In the genomic region with DNA sequence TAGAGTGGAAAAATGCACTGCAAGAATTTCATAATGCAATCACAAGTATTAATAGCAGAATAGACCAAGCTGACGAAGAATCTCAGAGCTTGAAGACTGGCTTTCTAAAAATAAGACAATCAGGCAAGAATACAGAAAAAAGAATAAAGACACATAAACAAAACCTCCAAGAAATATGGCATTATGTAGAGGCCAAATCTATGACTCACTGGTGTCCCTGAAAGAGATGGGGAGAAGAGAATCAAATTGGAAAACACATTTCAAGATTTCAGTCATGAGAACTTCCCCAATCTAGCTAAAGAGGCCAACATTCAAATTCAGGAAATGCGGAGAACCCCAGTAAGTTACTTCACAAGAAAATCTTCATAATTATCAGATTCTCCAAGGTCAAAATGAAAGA, we compare ENCODE assay signal across 26 cellular contexts.
"Had no signal": no experiment of that assay in that cellular context is flagged by ENCODE, and none has a peak within 500 bp of the region (broad histone marks: within the 10 kb centered on the region; RNA-seq: fewer than 3 reads in every experiment).

No MANE protein-coding gene starts in this region.

- H3K4me1 ChIP-seq: spleen, tibial nerve had no signal

- DNase-seq: activated CD4-positive, alpha-beta T cell treated with anti-CD3 and anti-CD28 coated beads for 48 hours; activated CD4-positive, alpha-beta T cell treated with anti-CD3 and anti-CD28 coated beads, Interleukin-2, amount 50 U/mL, for 48 hours; activated CD4-positive, CD25-positive, alpha-beta regulatory T cell; activated CD8-positive, alpha-beta memory T cell treated with anti-CD3 and anti-CD28 coated beads, Interleukin-2, amount 50 U/mL, for 4 hours; activated gamma-delta T cell; activated naive CD8-positive, alpha-beta T cell treated with anti-CD3 and anti-CD28 coated beads, Interleukin-2, amount 50 U/mL, for 24 hours; activated T-cell treated with anti-CD3 and anti-CD28 coated beads, Interleukin-2, amount 50 U/mL, for 1 hour; anterior cingulate cortex; cerebellar nuclear complex; dorsolateral prefrontal cortex; effector memory CD4-positive, alpha-beta T cell; islet precursor cell; left ventricle myocardium superior; mucosa of descending colon; posterior cingulate gyrus; right cardiac atrium; spleen; stimulated activated naive CD4-positive, alpha-beta T cell treated with Interleukin-2 at 50 U/mL for 16 hours; T-helper 1 cell had no signal

- H3K36me3 Mint-ChIP-seq: activated naive CD4-positive, alpha-beta T cell treated with anti-CD3 and anti-CD28 coated beads, Interleukin-2, amount 50 U/mL, for 24 hours; brain had no signal

- H3K9me3 ChIP-seq: mucosa of descending colon, spleen, tibial nerve had no signal

- ATAC-seq: activated naive CD8-positive, alpha-beta T cell treated with anti-CD3 and anti-CD28 coated beads, Interleukin-2, amount 50 U/mL, for 24 hours; left ventricle myocardium superior; mucosa of descending colon; natural killer cell treated with Interleukin-12 subunit alpha and Interleukin-12 subunit beta and Interleukin-15 and Interleukin-18, amount 100 ng/mL, for 72 hours; right cardiac atrium had no signal

- H3K9me3 Mint-ChIP-seq: activated naive CD4-positive, alpha-beta T cell treated with anti-CD3 and anti-CD28 coated beads, Interleukin-2, amount 50 U/mL, for 24 hours; activated naive CD8-positive, alpha-beta T cell treated with anti-CD3 and anti-CD28 coated beads, Interleukin-2, amount 50 U/mL, for 24 hours; natural killer cell treated with Interleukin-12 subunit alpha and Interleukin-12 subunit beta and Interleukin-15 and Interleukin-18, amount 100 ng/mL, for 72 hours had no signal

- H3K4me3 ChIP-seq: cardiac muscle cell, coronary artery, dorsolateral prefrontal cortex, mucosa of descending colon, spleen, tibial nerve had no signal

- H3K27ac ChIP-seq: cardiac muscle cell, coronary artery, dorsolateral prefrontal cortex, spleen, tibial nerve had no signal

- H3K27me3 Mint-ChIP-seq: activated naive CD4-positive, alpha-beta T cell treated with anti-CD3 and anti-CD28 coated beads, Interleukin-2, amount 50 U/mL, for 24 hours; activated naive CD8-positive, alpha-beta T cell treated with anti-CD3 and anti-CD28 coated beads, Interleukin-2, amount 50 U/mL, for 24 hours; brain had no signal

- H3K4me1 Mint-ChIP-seq: activated naive CD4-positive, alpha-beta T cell treated with anti-CD3 and anti-CD28 coated beads, Interleukin-2, amount 50 U/mL, for 24 hours had no signal

- H3K27ac Mint-ChIP-seq: activated naive CD4-positive, alpha-beta T cell treated with anti-CD3 and anti-CD28 coated beads, Interleukin-2, amount 50 U/mL, for 24 hours; activated naive CD8-positive, alpha-beta T cell treated with anti-CD3 and anti-CD28 coated beads, Interleukin-2, amount 50 U/mL, for 24 hours; activated T-helper 1 cell treated with anti-CD3 and anti-CD28 coated beads, Interleukin-12 subunit alpha, Interleukin-12 subunit beta, Interleukin-2, Interleukin-4 antibody, amounts not matched to agents 30 ng/mL and 10 ng/mL and 1 ng/mL, durations not matched to agents 14 hours and 24 hours and 36 hours; brain; natural killer cell treated with Interleukin-12 subunit alpha and Interleukin-12 subunit beta and Interleukin-15 and Interleukin-18, amount 100 ng/mL, for 72 hours had no signal

- H3K27me3 ChIP-seq: cardiac muscle cell, spleen, tibial nerve had no signal

- H3K4me3 Mint-ChIP-seq: activated naive CD4-positive, alpha-beta T cell treated with anti-CD3 and anti-CD28 coated beads, Interleukin-2, amount 50 U/mL, for 24 hours; activated naive CD8-positive, alpha-beta T cell treated with anti-CD3 and anti-CD28 coated beads, Interleukin-2, amount 50 U/mL, for 24 hours; activated T-helper 1 cell treated with anti-CD3 and anti-CD28 coated beads, Interleukin-12 subunit alpha, Interleukin-12 subunit beta, Interleukin-2, Interleukin-4 antibody, amounts not matched to agents 30 ng/mL and 10 ng/mL and 1 ng/mL, durations not matched to agents 14 hours and 24 hours and 36 hours; brain; natural killer cell treated with Interleukin-12 subunit alpha and Interleukin-12 subunit beta and Interleukin-15 and Interleukin-18, amount 100 ng/mL, for 72 hours had no signal

- H3K36me3 ChIP-seq: cardiac muscle cell, spleen, tibial nerve had no signal
